8 cellular contexts compared by ENCODE assay signal in the genomic region with DNA sequence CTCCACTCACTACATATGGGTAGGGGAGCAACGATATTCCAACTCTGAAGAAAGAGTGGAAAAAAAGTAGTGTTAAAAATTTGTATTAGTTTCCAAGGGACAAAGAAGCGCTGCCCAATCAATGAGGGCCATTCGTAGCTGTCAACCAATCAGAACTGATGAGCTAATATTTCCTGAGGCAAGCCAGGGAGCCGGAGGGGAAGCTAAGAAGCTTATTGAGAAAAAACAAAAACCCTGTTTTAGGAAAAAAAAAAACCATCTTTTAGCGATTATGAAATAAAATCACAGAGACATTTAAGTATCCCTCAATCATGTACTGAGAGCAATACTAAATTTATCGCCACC. TPM values are rescaled to one million over a fixed set of nuclear protein-coding genes. Genes with fewer than 3 reads are reported as not detected.
DNase-seq lines count a peak whose midpoint lies in the region; ATAC-seq and TF ChIP-seq lines count a peak whose summit lies in the region.

No MANE protein-coding gene starts in this region.

- H3F3A ChIP-seq in MM.1S (ENCODE audit: insufficient read depth, low read length), result peaks cover 30% of the 10 kb centered on the region

- no CpG with 5 or more reads among the region's 6 CpGs for WGBS in iPS DF 6.9 (ENCODE audit: insufficient coverage, insufficient read length)

- peaks cover 12% of the 10 kb centered on the region for H3K27me3 Mint-ChIP-seq in brain

- no peaks in the 10 kb centered on the region for H3K79me2 ChIP-seq in MM.1S (ENCODE audit: low read length)

- DNase-seq in GM06990 (ENCODE audit: extremely low read depth, insufficient read length) (no peak), MM.1S (peak; percentile 55), RPMI8226 (peak; percentile 47), iPS DF 6.9 (ENCODE audit: low read depth, low spot score) (no peak), retina (peak; percentile 77)

- peak overlapping the region; percentile 66 for H3K9ac ChIP-seq in MM.1S (ENCODE audit: low read length)

- no peaks in the 10 kb centered on the region for H4K20me1 ChIP-seq in MM.1S (ENCODE audit: insufficient read depth, low read length)

- TF ChIP-seq CTCF in GM06990 (IDR thresholded peaks at IDR 0.05; ENCODE audit: insufficient read depth, low read length, poor library complexity, severe bottlenecking), result no peak
- TF ChIP-seq CTCF in MM.1S (IDR thresholded peaks at IDR 0.05; ENCODE audit: low read length), result no peak
- TF ChIP-seq CTCF in brain (conservative IDR thresholded peaks at IDR 0.05), result no peak

- H3K4me1 ChIP-seq in MM.1S (ENCODE audit: low read length), result peaks cover 14% of the 10 kb centered on the region; the same call in 1 of the 2 replicates
- peaks cover 1% of the 10 kb centered on the region; the same call in 1 of the 2 replicates for H3K4me1 ChIP-seq in iPS DF 6.9 (ENCODE audit: control insufficient read depth, insufficient read depth, low read length)

- H3K4me2 ChIP-seq in MM.1S (ENCODE audit: low read depth, low read length), result peak overlapping the region; percentile 56

- no peaks in the 10 kb centered on the region for H3K36me3 Mint-ChIP-seq in brain

- peak overlapping the region; percentile 97 for H3K27ac ChIP-seq in MM.1S (ENCODE audit: low read length)
- H3K27ac ChIP-seq in iPS DF 6.9 (ENCODE audit: low read length), result no peak overlapping the region

- peak overlapping the region; percentile 97 to 100 (median 98) for H3K27ac Mint-ChIP-seq in brain

- peaks cover 35% of the 10 kb centered on the region for H3K4me1 Mint-ChIP-seq in brain

- peak overlapping the region; percentile 94 to 98 (median 96) for H3K4me3 Mint-ChIP-seq in brain

- no peak overlapping the region for H2AFZ ChIP-seq in MM.1S (ENCODE audit: low read length)

- peaks cover 0 to 11% (median 0%) of the 10 kb centered on the region in 5 experiments for H3K9me3 Mint-ChIP-seq in brain

- H3K9me3 ChIP-seq in MM.1S (replicated peaks; ENCODE audit: insufficient read depth, low read length) (no peaks in the 10 kb centered on the region), iPS DF 6.9 (ENCODE audit: control insufficient read depth, insufficient read depth, low read length) (no peaks in the 10 kb centered on the region)

- H3K36me3 ChIP-seq in GM06990 (ENCODE audit: control insufficient read depth, insufficient read depth, low read length) (no peaks in the 10 kb centered on the region), MM.1S (replicated peaks; ENCODE audit: insufficient read depth, low read length) (no peaks in the 10 kb centered on the region), iPS DF 6.9 (ENCODE audit: control insufficient read depth, insufficient read depth, low read length) (no peaks in the 10 kb centered on the region)

- ATAC-seq in GM21515 (IDR thresholded peaks at IDR 0.05; ENCODE audit: unreplicated experiment) (no peak), GM21423 (IDR thresholded peaks at IDR 0.05; ENCODE audit: unreplicated experiment) (no peak)

- H3K27me3 ChIP-seq in GM06990 (replicated peaks; ENCODE audit: control insufficient read depth, insufficient read depth, low read length) (no peaks in the 10 kb centered on the region), MM.1S (replicated peaks; ENCODE audit: insufficient read depth, low read length) (no peaks in the 10 kb centered on the region), iPS DF 6.9 (ENCODE audit: control insufficient read depth, insufficient read depth, low read length) (no peaks in the 10 kb centered on the region)

- peak overlapping the region; percentile 53 for H3K4me3 ChIP-seq in GM06990 (replicated peaks; ENCODE audit: low read depth, low read length)
- peak overlapping the region; percentile 51 for H3K4me3 ChIP-seq in MM.1S (ENCODE audit: low read length)
- H3K4me3 ChIP-seq in iPS DF 6.9 (ENCODE audit: low read length), result peak overlapping the region; percentile 53; the same call in 1 of the 2 replicates

- H3K9me2 ChIP-seq in MM.1S (replicated peaks; ENCODE audit: insufficient read depth, low read length), result no peaks in the 10 kb centered on the region

RNA-seq across cellular contexts. Expression of gene TRIM38, which starts 59.5 kb away (rescaled TPM):
- 0.22 TPM for polyA plus RNA-seq in brain (ENCODE audit: insufficient read depth, low read depth, low replicate concordance)

Comparison
In these comparisons a context has a peak if more than half of its experiments do, and no peak if none do; other contexts are left out.
1. DNase-seq: peak in MM.1S (single experiment), RPMI8226 (single experiment) and retina (single experiment); none in GM06990 (single experiment) and iPS DF 6.9 (single experiment).
2. Peak in every context shown above with its lines, with median percentiles within 50 percentile points of each other: H3K4me3 ChIP-seq.